ENCODE assay signal across 30 cellular contexts in genomic region chr2:128287780-128288735, GRCh38. TPM values are rescaled to one million over a fixed set of nuclear protein-coding genes. Genes with fewer than 3 reads are reported as not detected.
DNase-seq lines count a peak whose midpoint lies in the region; ATAC-seq, FAIRE-seq and TF ChIP-seq lines count a peak whose summit lies in the region.
"Had no signal": no experiment of that assay in that cellular context is flagged by ENCODE, and none has a peak within 500 bp of the region (broad histone marks: within the 10 kb centered on the region; RNA-seq: fewer than 3 reads in every experiment).

No MANE protein-coding gene starts in this region.

- no peaks in the 10 kb centered on the region for H3K36me3 ChIP-seq in left ventricle myocardium inferior
- H3K36me3 ChIP-seq in heart right ventricle, result peaks cover 0 to 5% (median 0%) of the 10 kb centered on the region in 9 donors
- H3K36me3 ChIP-seq in H1 (ENCODE audit: control insufficient read depth in 2 of 4, insufficient read depth in 4 of 4, low read length in 3 of 4), result peaks cover 0 to 4% (median 0%) of the 10 kb centered on the region in 4 experiments; a peak in 3 of 8 replicates
- H3K36me3 ChIP-seq: SJCRH30 had no signal

- WGBS in heart right ventricle, 2 donors, result 88 to 90% methylated on average over 23 of the region's 23 CpGs
- 90% methylated on average over 23 of the region's 23 CpGs; no CpG with 5 or more reads in 1 of the 2 experiments for whole genome bisulfite sequencing in H1 (ENCODE audit: extremely low coverage in 1 of 2, insufficient coverage in 1 of 2, insufficient read length in 1 of 2, insufficient replicate concordance in 2 of 2, low coverage in 1 of 2, low lambda C conversion rate in 2 of 2, missing lambda C conversion rate in 1 of 2), 2 experiments

- H3K23ac ChIP-seq in H1 (ENCODE audit: insufficient read length), result no peak overlapping the region

- H2BK12ac ChIP-seq in H1 (ENCODE audit: low read depth, low read length), result no peak overlapping the region

- H3K23me2 ChIP-seq in H1 (ENCODE audit: low read depth, low read length), result no peaks in the 10 kb centered on the region

- no peak overlapping the region for H2AFZ ChIP-seq in H1 (ENCODE audit: low read length)

- intact Hi-C loops in left ventricle myocardium inferior (cut with micrococcal nuclease), result no loop called here
- intact Hi-C loops in heart right ventricle (cut with DNase I), result loop anchor here in 1 of 10 donors (10.0 kb wide), 1 partner anchor 53 kb away; no protein-coding TSS in a partner anchor

- H4K8ac ChIP-seq in H1 (ENCODE audit: extremely low read depth, insufficient read depth, low read length), result no peak overlapping the region

- H3K27ac ChIP-seq in left ventricle myocardium inferior (replicated peaks) (no peak overlapping the region), heart right ventricle (no peak overlapping the region), H1 (ENCODE audit: low read depth, low read length) (no peak overlapping the region; the same call in 1 of the 2 replicates)
- H3K27ac ChIP-seq: coronary artery, SJCRH30, suprapubic skin had no signal

- H3K4me1 ChIP-seq in left ventricle myocardium inferior, result peaks cover 86% of the 10 kb centered on the region
- peaks cover 8 to 73% (median 38%) of the 10 kb centered on the region in 9 donors for H3K4me1 ChIP-seq in heart right ventricle
- H3K4me1 ChIP-seq in H1 (replicated peaks in 1 of 4; ENCODE audit: control insufficient read depth in 3 of 4, insufficient read depth in 4 of 4, low read length in 3 of 4), result peaks cover 4 to 43% (median 26%) of the 10 kb centered on the region in 4 experiments

- peaks cover 10% of the 10 kb centered on the region for H3K36me3 Mint-ChIP-seq in nephron progenitor cell (ENCODE audit: low read depth)

- H3K4me1 Mint-ChIP-seq in nephron progenitor cell, result peaks cover 31% of the 10 kb centered on the region
- H3K4me1 Mint-ChIP-seq: activated CD4-positive, alpha-beta T cell treated with anti-CD3 and anti-CD28 coated beads, Interleukin-2, amount 10 ng/mL, durations not matched to agents 24 days and 14 days had no signal

- no peak overlapping the region; the same call in 1 of the 2 replicates for H3K18ac ChIP-seq in H1 (ENCODE audit: extremely low read depth, low read length)

- no peak overlapping the region for H2AK5ac ChIP-seq in H1 (ENCODE audit: low read depth, low read length)

- no peak overlapping the region for H3K4me3 Mint-ChIP-seq in nephron progenitor cell
- H3K4me3 Mint-ChIP-seq: activated CD4-positive, alpha-beta T cell treated with anti-CD3 and anti-CD28 coated beads, Interleukin-2, amount 10 ng/mL, durations not matched to agents 24 days and 14 days; activated naive CD8-positive, alpha-beta T cell treated with anti-CD3 and anti-CD28 coated beads for 36 hours; CD8-positive, alpha-beta memory T cell; naive thymus-derived CD4-positive, alpha-beta T cell had no signal

- H3K9me3 ChIP-seq in left ventricle myocardium inferior (replicated peaks) (no peaks in the 10 kb centered on the region), heart right ventricle (no peaks in the 10 kb centered on the region), H1 (ENCODE audit: insufficient read depth in 2 of 2, low read depth in 1 of 2, low read length in 1 of 2) (no peaks in the 10 kb centered on the region)
- H3K9me3 ChIP-seq: suprapubic skin had no signal

- H3K9ac ChIP-seq in H1 (replicated peaks in 1 of 4; ENCODE audit: extremely low read depth in 1 of 4, low read depth in 3 of 4, low read length in 3 of 4), result no peak overlapping the region

- H4K5ac ChIP-seq in H1 (ENCODE audit: insufficient read length, low read depth, low read length), result no peak overlapping the region

- peak; percentile 11 for DNase-seq in left ventricle myocardium inferior
- DNase-seq in heart right ventricle, result no peak
- no peak for DNase-seq in H1 (ENCODE audit: low read depth in 1 of 2, low spot score in 2 of 2)
- no peak for DNase-seq in nephron progenitor cell
- DNase-seq in NCI-H146 (lab: John Stamatoyannopoulos, UW), result no peak
- DNase-seq: activated CD4-positive, alpha-beta T cell treated with anti-CD3 and anti-CD28 coated beads, Interleukin-2, amount 10 ng/mL, durations not matched to agents 24 days and 14 days; activated effector memory CD4-positive, alpha-beta T cell treated with Interleukin-2 at 50 U/mL for 16 hours; activated naive CD8-positive, alpha-beta T cell treated with anti-CD3 and anti-CD28 coated beads for 36 hours; activated T-cell treated with anti-CD3 and anti-CD28 coated beads, Interleukin-2, amount 50 U/mL, for 1 hour; CD8-positive, alpha-beta memory T cell; DMS 273 treated with DMSO at 0.1 percent for 48 hours; effector memory CD4-positive, alpha-beta T cell; EL; naive thymus-derived CD4-positive, alpha-beta T cell; NCI-H1694 treated with DMSO at 0.1 percent for 48 hours; NCI-H446 treated with DMSO at 0.1 percent for 48 hours; NCI-H774; occipital lobe; retina; SJCRH30; stimulated activated CD4-positive, alpha-beta T cell treated with anti-CD3 and anti-CD28 coated beads, Interleukin-1b, Interleukin-23, amount 100 ng/mL, for 48 hours; stimulated activated naive CD4-positive, alpha-beta T cell treated with Interleukin-2 at 50 U/mL for 16 hours; SW 1271; T1000 had no signal

- FAIRE-seq in H1 (lab: Jason Lieb, UNC), result no peak
- FAIRE-seq: GM19239 had no signal

- H4K20me1 ChIP-seq in H1 (replicated peaks in 1 of 2; ENCODE audit: control insufficient read depth in 1 of 2, insufficient read depth in 2 of 2, low read length in 2 of 2), result peaks cover 46 to 61% of the 10 kb centered on the region in 2 experiments

- CTCF ChIA-PET in H1 (lab: Charles Lee; ENCODE audit: partially characterized antibody), result interaction anchor here (0.7 to 1.5 kb wide), 4 partner anchors 10 to 18 kb away, joined by 3 to 4 read pairs (median 3); no protein-coding TSS in a partner anchor

- no peak overlapping the region for H3K4me2 ChIP-seq in H1 (ENCODE audit: insufficient read depth in 1 of 2, low read depth in 2 of 2, low read length in 2 of 2)
- H3K4me2 ChIP-seq: smooth muscle cell had no signal

- peak overlapping the region; percentile 51 for H3K27ac Mint-ChIP-seq in nephron progenitor cell
- H3K27ac Mint-ChIP-seq: activated CD4-positive, alpha-beta T cell treated with anti-CD3 and anti-CD28 coated beads, Interleukin-2, amount 10 ng/mL, durations not matched to agents 24 days and 14 days; activated naive CD8-positive, alpha-beta T cell treated with anti-CD3 and anti-CD28 coated beads for 36 hours had no signal

- peaks cover 40% of the 10 kb centered on the region for H3K79me1 ChIP-seq in H1 (ENCODE audit: low read depth, low read length)

- no peak for TF ChIP-seq POLR2A in H1 (IDR thresholded peaks at IDR 0.05; ENCODE audit: control extremely low read depth in 1 of 2, low read depth in 2 of 2, low read length in 2 of 2)

- ATAC-seq in heart right ventricle, result no peak
- no peak for ATAC-seq in HG02610 (IDR thresholded peaks at IDR 0.05; ENCODE audit: unreplicated experiment)
- ATAC-seq in HG03520 (IDR thresholded peaks at IDR 0.05; ENCODE audit: unreplicated experiment), result no peak
- ATAC-seq: naive thymus-derived CD4-positive, alpha-beta T cell had no signal

- 0 out of 2 replicates have a peak overlapping the region, but pooled peaks have one; percentile 30 for H2BK5ac ChIP-seq in H1 (ENCODE audit: low read depth, low read length)

- peaks cover 0 to 90% of the 10 kb centered on the region in 2 experiments; a peak in 3 of 4 replicates for H3K79me2 ChIP-seq in H1 (ENCODE audit: control insufficient read depth in 1 of 2, insufficient read depth in 2 of 2, low read length in 2 of 2)

- TF ChIP-seq CTCF in left ventricle myocardium inferior (IDR thresholded peaks at IDR 0.05; ENCODE audit: borderline replicate concordance) (no peak), heart right ventricle (IDR thresholded peaks at IDR 0.05) (no peak), H1 (IDR thresholded peaks at IDR 0.05; ENCODE audit: control extremely low read depth in 1 of 3, insufficient read depth in 1 of 3, low read depth in 1 of 3, low read length in 3 of 3) (no peak), nephron progenitor cell (IDR thresholded peaks at IDR 0.05) (no peak)

- H2BK20ac ChIP-seq in H1 (ENCODE audit: low read length), result no peak overlapping the region

- POLR2A ChIA-PET in H1 (lab: Charles Lee; ENCODE audit: partially characterized antibody), result interaction anchor here (0.5 to 2.1 kb wide), 5 partner anchors 8 to 214 kb away, joined by 3 to 8 read pairs (median 4); no protein-coding TSS in a partner anchor

- H2BK15ac ChIP-seq in H1 (ENCODE audit: low read length), result no peak overlapping the region; the same call in 1 of the 2 replicates

- TF ChIP-seq EP300 in H1 (IDR thresholded peaks at IDR 0.05; ENCODE audit: borderline replicate concordance in 1 of 2, low read depth in 2 of 2, low read length in 2 of 2), result no peak

- H3K27me3 Mint-ChIP-seq in nephron progenitor cell (ENCODE audit: low read depth, poor library complexity), result peaks cover 7% of the 10 kb centered on the region
- H3K27me3 Mint-ChIP-seq: activated CD4-positive, alpha-beta T cell treated with anti-CD3 and anti-CD28 coated beads, Interleukin-2, amount 10 ng/mL, durations not matched to agents 24 days and 14 days; activated naive CD8-positive, alpha-beta T cell treated with anti-CD3 and anti-CD28 coated beads for 36 hours; CD8-positive, alpha-beta memory T cell; naive thymus-derived CD4-positive, alpha-beta T cell had no signal

- no peak overlapping the region for H4K91ac ChIP-seq in H1 (replicated peaks; ENCODE audit: insufficient read length, low read length)

- no peak overlapping the region for H3K56ac ChIP-seq in H1 (replicated peaks; ENCODE audit: insufficient read length, low read depth, low read length)

- TF ChIP-seq RAD21 in H1 (IDR thresholded peaks at IDR 0.05 in 1 of 2, conservative IDR thresholded peaks at IDR 0.05 in 1 of 2; ENCODE audit: low read depth in 2 of 2, low read length in 2 of 2), result no peak

- H3K4me3 ChIP-seq in left ventricle myocardium inferior (no peak overlapping the region), heart right ventricle (no peak overlapping the region), H1 (ENCODE audit: extremely low read depth in 1 of 4, insufficient read depth in 2 of 4, low read depth in 3 of 4, low read length in 4 of 4) (no peak overlapping the region)
- H3K4me3 ChIP-seq: coronary artery, SJCRH30, smooth muscle cell, suprapubic skin had no signal

- H3K4ac ChIP-seq in H1 (replicated peaks; ENCODE audit: insufficient read length, low read depth, low read length), result no peak overlapping the region

- H3K27me3 ChIP-seq in left ventricle myocardium inferior (ENCODE audit: low read depth) (no peaks in the 10 kb centered on the region), heart right ventricle (no peaks in the 10 kb centered on the region), H1 (replicated peaks in 1 of 4; ENCODE audit: control insufficient read depth in 3 of 4, extremely low read depth in 1 of 4, insufficient read depth in 3 of 4, low read length in 3 of 4) (no peaks in the 10 kb centered on the region)
- H3K27me3 ChIP-seq: SJCRH30, suprapubic skin had no signal

- H2BK120ac ChIP-seq in H1 (replicated peaks; ENCODE audit: low read depth, low read length), result no peak overlapping the region

- H3K14ac ChIP-seq in H1 (ENCODE audit: insufficient read length), result no peak overlapping the region

- peaks cover 3% of the 10 kb centered on the region for H3K9me3 Mint-ChIP-seq in nephron progenitor cell
- H3K9me3 Mint-ChIP-seq: activated CD4-positive, alpha-beta T cell treated with anti-CD3 and anti-CD28 coated beads, Interleukin-2, amount 10 ng/mL, durations not matched to agents 24 days and 14 days; CD8-positive, alpha-beta memory T cell; naive thymus-derived CD4-positive, alpha-beta T cell had no signal

RNA-seq across cellular contexts. Expression of gene HS6ST1, which starts 30.6 kb away (rescaled TPM):
- total RNA-seq in left ventricle myocardium inferior (26.7 TPM), heart right ventricle (10 to 100 TPM; 14.6 to 51.6 (median 19.0) TPM)
- polyA plus RNA-seq in heart right ventricle (10 to 100 TPM; 10.5 to 13.6 TPM), H1 (2011; rRNA removed) (37.4 and 61.3 TPM in 2 replicates)
- 72.8 and 74.6 TPM in 2 replicates for total RNA-seq in H1 (2021; fragmentation: NEBNext Ultra II Directional; extraction: Animal tissue kit (Norgen Biotek cat#: 25700))
- 37.9 TPM for polyA plus RNA-seq in H1 (2011; cell fraction: cytosol; rRNA removed)
- 51.0 TPM for polyA plus RNA-seq in H1 (2011; cell fraction: nucleus; rRNA removed)
- 44.2 to 60.1 TPM (median 56.3 TPM) in 4 replicates for polyA plus RNA-seq in H1 (2012, experiment 1 of 2)
- polyA plus RNA-seq in H1 (2012, experiment 2 of 2), result 57.3 TPM
- polyA plus RNA-seq in H1 (2013, experiment 1 of 2), result 41.0 TPM
- polyA plus RNA-seq in H1 (2013, experiment 2 of 2), result 45.1 TPM
- 26.9 and 34.9 TPM in 2 replicates for polyA minus RNA-seq in H1 (2011; rRNA and poly(A)+ RNA removed)
- 49.1 TPM for polyA minus RNA-seq in H1 (2011; cell fraction: cytosol; rRNA and poly(A)+ RNA removed)
- polyA minus RNA-seq in H1 (2011; cell fraction: nucleus; rRNA and poly(A)+ RNA removed), result 74.6 TPM
